In the genomic region with DNA sequence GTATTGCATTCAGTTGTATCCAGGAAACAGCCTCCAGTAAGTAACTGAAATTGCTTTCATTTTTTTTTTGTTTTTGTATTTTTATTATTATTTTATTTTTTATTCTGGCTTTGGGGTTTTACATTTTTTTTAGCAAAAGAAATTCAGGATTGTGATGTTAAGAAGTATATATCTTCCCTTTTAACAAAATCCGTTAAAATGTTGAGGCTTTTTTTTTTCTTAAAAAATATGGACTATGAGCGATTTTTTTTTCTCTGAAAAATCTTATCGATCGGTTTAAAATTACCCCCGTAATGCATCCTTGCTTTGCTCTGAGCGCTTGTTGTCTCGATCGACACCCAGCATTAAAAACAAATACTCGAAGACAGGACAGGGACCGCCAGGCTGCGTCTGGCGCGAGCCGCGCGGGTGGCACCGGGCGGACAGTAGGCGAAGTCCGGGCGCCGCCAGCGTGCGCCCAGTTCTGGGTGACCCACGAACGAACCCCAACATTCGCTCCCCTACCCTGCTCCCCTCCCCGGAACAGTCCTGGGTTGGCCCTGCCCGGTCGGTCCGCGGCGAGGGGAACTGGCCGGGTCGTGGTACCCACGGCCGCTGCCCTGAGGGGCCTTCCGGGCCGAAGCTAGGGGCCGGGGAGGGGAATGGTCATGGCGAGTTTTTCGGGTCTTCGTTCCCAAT, we compare ENCODE assay signal across 1 cellular context.
TF ChIP-seq lines count a peak whose summit lies in the region.

No MANE protein-coding gene starts in this region.

TF ChIP-seq in HepG2, 621 proteins besides CTCF, POLR2A, EP300 and RAD21 (continued from another document and continues in another):
- TF ChIP-seq AKAP8 (CRISPR knock-in tag; IDR thresholded peaks at IDR 0.05): no peak
- TF ChIP-seq MED8 (CRISPR knock-in tag; IDR thresholded peaks at IDR 0.05; ENCODE audit: insufficient replicate concordance): no peak
- no peak for TF ChIP-seq ZNF3 (CRISPR knock-in tag; IDR thresholded peaks at IDR 0.05)
- TF ChIP-seq, protein P1, sequence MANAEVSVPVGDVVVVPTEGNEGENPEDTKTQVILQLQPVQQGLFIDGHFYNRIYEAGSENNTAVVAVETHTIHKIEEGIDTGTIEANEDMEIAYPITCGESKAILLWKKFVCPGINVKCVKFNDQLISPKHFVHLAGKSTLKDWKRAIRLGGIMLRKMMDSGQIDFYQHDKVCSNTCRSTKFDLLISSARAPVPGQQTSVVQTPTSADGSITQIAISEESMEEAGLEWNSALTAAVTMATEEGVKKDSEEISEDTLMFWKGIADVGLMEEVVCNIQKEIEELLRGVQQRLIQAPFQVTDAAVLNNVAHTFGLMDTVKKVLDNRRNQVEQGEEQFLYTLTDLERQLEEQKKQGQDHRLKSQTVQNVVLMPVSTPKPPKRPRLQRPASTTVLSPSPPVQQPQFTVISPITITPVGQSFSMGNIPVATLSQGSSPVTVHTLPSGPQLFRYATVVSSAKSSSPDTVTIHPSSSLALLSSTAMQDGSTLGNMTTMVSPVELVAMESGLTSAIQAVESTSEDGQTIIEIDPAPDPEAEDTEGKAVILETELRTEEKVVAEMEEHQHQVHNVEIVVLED (CRISPR knock-in tag; IDR thresholded peaks at IDR 0.05; ENCODE audit: borderline replicate concordance): no peak
- TF ChIP-seq, protein P2, sequence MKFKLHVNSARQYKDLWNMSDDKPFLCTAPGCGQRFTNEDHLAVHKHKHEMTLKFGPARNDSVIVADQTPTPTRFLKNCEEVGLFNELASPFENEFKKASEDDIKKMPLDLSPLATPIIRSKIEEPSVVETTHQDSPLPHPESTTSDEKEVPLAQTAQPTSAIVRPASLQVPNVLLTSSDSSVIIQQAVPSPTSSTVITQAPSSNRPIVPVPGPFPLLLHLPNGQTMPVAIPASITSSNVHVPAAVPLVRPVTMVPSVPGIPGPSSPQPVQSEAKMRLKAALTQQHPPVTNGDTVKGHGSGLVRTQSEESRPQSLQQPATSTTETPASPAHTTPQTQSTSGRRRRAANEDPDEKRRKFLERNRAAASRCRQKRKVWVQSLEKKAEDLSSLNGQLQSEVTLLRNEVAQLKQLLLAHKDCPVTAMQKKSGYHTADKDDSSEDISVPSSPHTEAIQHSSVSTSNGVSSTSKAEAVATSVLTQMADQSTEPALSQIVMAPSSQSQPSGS (CRISPR knock-in tag; IDR thresholded peaks at IDR 0.05): no peak
- TF ChIP-seq ZMYM4 (CRISPR knock-in tag; IDR thresholded peaks at IDR 0.05): no peak
- no peak for TF ChIP-seq ZNF577 (CRISPR knock-in tag; IDR thresholded peaks at IDR 0.05; ENCODE audit: borderline replicate concordance, low read depth)
- no peak for TF ChIP-seq ZNF773 (CRISPR knock-in tag; IDR thresholded peaks at IDR 0.05; ENCODE audit: borderline replicate concordance)
- no peak for TF ChIP-seq ZNF263 (CRISPR knock-in tag; IDR thresholded peaks at IDR 0.05)
- TF ChIP-seq RARG (CRISPR knock-in tag; IDR thresholded peaks at IDR 0.05; ENCODE audit: low read depth): no peak
- no peak for TF ChIP-seq BRD4 (CRISPR knock-in tag; IDR thresholded peaks at IDR 0.05)
- no peak; the same call in 1 of the 2 replicates for TF ChIP-seq PHF20 (CRISPR knock-in tag; IDR thresholded peaks at IDR 0.05)
- TF ChIP-seq PRPF4 (IDR thresholded peaks at IDR 0.05; ENCODE audit: low read depth, low read length, poor library complexity, severe bottlenecking): no peak
- TF ChIP-seq ASH2L (IDR thresholded peaks at IDR 0.05; ENCODE audit: insufficient read length, low read depth, low read length): no peak
- TF ChIP-seq TAF15 (IDR thresholded peaks at IDR 0.05; ENCODE audit: low read depth, low read length, poor library complexity, severe bottlenecking): peak; percentile 50
- TF ChIP-seq, protein P3, sequence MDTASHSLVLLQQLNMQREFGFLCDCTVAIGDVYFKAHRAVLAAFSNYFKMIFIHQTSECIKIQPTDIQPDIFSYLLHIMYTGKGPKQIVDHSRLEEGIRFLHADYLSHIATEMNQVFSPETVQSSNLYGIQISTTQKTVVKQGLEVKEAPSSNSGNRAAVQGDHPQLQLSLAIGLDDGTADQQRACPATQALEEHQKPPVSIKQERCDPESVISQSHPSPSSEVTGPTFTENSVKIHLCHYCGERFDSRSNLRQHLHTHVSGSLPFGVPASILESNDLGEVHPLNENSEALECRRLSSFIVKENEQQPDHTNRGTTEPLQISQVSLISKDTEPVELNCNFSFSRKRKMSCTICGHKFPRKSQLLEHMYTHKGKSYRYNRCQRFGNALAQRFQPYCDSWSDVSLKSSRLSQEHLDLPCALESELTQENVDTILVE (CRISPR knock-in tag; IDR thresholded peaks at IDR 0.05): no peak
- no peak for TF ChIP-seq HCFC1 (IDR thresholded peaks at IDR 0.05; ENCODE audit: low read depth, low read length)
- TF ChIP-seq, protein P4, sequence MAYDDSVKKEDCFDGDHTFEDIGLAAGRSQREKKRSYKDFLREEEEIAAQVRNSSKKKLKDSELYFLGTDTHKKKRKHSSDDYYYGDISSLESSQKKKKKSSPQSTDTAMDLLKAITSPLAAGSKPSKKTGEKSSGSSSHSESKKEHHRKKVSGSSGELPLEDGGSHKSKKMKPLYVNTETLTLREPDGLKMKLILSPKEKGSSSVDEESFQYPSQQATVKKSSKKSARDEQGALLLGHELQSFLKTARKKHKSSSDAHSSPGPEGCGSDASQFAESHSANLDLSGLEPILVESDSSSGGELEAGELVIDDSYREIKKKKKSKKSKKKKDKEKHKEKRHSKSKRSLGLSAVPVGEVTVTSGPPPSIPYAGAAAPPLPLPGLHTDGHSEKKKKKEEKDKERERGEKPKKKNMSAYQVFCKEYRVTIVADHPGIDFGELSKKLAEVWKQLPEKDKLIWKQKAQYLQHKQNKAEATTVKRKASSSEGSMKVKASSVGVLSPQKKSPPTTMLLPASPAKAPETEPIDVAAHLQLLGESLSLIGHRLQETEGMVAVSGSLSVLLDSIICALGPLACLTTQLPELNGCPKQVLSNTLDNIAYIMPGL (CRISPR knock-in tag; IDR thresholded peaks at IDR 0.05; ENCODE audit: borderline replicate concordance in 1 of 2, low read depth in 1 of 2): no peak
- peak; percentile 8; the same call in 1 of the 2 replicates for TF ChIP-seq ZNF768 (CRISPR knock-in tag; IDR thresholded peaks at IDR 0.05)
- TF ChIP-seq ZFP41 (CRISPR knock-in tag; IDR thresholded peaks at IDR 0.05; ENCODE audit: borderline replicate concordance): no peak
- TF ChIP-seq NBN (conservative IDR thresholded peaks at IDR 0.05): no peak
- TF ChIP-seq ARID5B (CRISPR knock-in tag; IDR thresholded peaks at IDR 0.05): 0 out of 2 replicates have a peak, but pooled peaks have one; percentile 2
- no peak for TF ChIP-seq SOX13 (IDR thresholded peaks at IDR 0.05)
- TF ChIP-seq SOX13 (CRISPR knock-in tag; conservative IDR thresholded peaks at IDR 0.05 in 1 of 2, IDR thresholded peaks at IDR 0.05 in 1 of 2): no peak
- no peak for TF ChIP-seq ZNF138 (CRISPR knock-in tag; IDR thresholded peaks at IDR 0.05; ENCODE audit: low read depth)
- TF ChIP-seq SMYD3 (CRISPR knock-in tag; IDR thresholded peaks at IDR 0.05): no peak
- no peak for TF ChIP-seq ZZZ3 (CRISPR knock-in tag; IDR thresholded peaks at IDR 0.05; ENCODE audit: borderline replicate concordance)
- no peak for TF ChIP-seq ZNF562 (CRISPR knock-in tag; IDR thresholded peaks at IDR 0.05; ENCODE audit: borderline replicate concordance)
- no peak for TF ChIP-seq ZNF547 (CRISPR knock-in tag; IDR thresholded peaks at IDR 0.05)
- TF ChIP-seq ZNF550 (CRISPR knock-in tag; IDR thresholded peaks at IDR 0.05; ENCODE audit: borderline replicate concordance): no peak
- TF ChIP-seq KIAA2018 (CRISPR knock-in tag; IDR thresholded peaks at IDR 0.05; ENCODE audit: borderline replicate concordance): no peak
- no peak for TF ChIP-seq TOE1 (CRISPR knock-in tag; IDR thresholded peaks at IDR 0.05)
- TF ChIP-seq ZNF883 (CRISPR knock-in tag; IDR thresholded peaks at IDR 0.05; ENCODE audit: not compliant biosample characterization): no peak
- no peak for TF ChIP-seq HOXA3 (CRISPR knock-in tag; IDR thresholded peaks at IDR 0.05)
- no peak for TF ChIP-seq ZNF558 (CRISPR knock-in tag; IDR thresholded peaks at IDR 0.05; ENCODE audit: borderline replicate concordance)
- no peak for TF ChIP-seq ARID2 (CRISPR knock-in tag; IDR thresholded peaks at IDR 0.05; ENCODE audit: borderline replicate concordance)
- TF ChIP-seq ZNF337 (CRISPR knock-in tag; IDR thresholded peaks at IDR 0.05; ENCODE audit: borderline replicate concordance, low read depth): no peak
- TF ChIP-seq MLLT10 (CRISPR knock-in tag; IDR thresholded peaks at IDR 0.05): no peak
- TF ChIP-seq ZNF770 (CRISPR knock-in tag; IDR thresholded peaks at IDR 0.05): no peak
